7 cellular contexts compared by ENCODE assay signal in genomic region chr21:13979608-13980007, GRCh38.
A peak's percentile ranks its signal among the peaks of the same experiment; 100 is the strongest.
DNase-seq lines count a peak whose midpoint lies in the region; ATAC-seq and TF ChIP-seq lines count a peak whose summit lies in the region.
"Not testable (repeated sequence)": the region's sequence is repeated elsewhere in the genome, so short reads cannot be mapped to it uniquely, and the experiment has no call there.

No MANE protein-coding gene starts in this region.

- POLR2A ChIA-PET in GM10248 (lab: Yijun Ruan, JAX): not testable (repeated sequence)

- H3K79me1 ChIP-seq in neuronal stem cell (ENCODE audit: low read depth, low read length): not testable (repeated sequence)

- H2BK5ac ChIP-seq in neuronal stem cell (ENCODE audit: low read length): not testable (repeated sequence)

- not testable (repeated sequence) for H3K9me3 ChIP-seq in gastroesophageal sphincter; neuronal stem cell (replicated peaks in 1 of 2; ENCODE audit: control insufficient read depth in 2 of 2, insufficient read depth in 1 of 2, low read depth in 1 of 2, low read length in 2 of 2)

- H3K9me3 Mint-ChIP-seq in activated naive CD8-positive, alpha-beta T cell treated with anti-CD3 and anti-CD28 coated beads, Interleukin-2, amount 50 U/mL, for 24 hours: not testable (repeated sequence)

- DNase-seq in GM10248 (ENCODE audit: extremely low spot score) (peak; percentile 7), SW480 (ENCODE audit: low spot score) (peak; percentile 0)
- not testable (repeated sequence) for DNase-seq in activated naive CD8-positive, alpha-beta T cell treated with anti-CD3 and anti-CD28 coated beads, Interleukin-2, amount 50 U/mL, for 24 hours; neuronal stem cell (ENCODE audit: low spot score)

- H3K9ac ChIP-seq in neuronal stem cell (ENCODE audit: low read depth, low read length, poor library complexity): not testable (repeated sequence)

- not testable (repeated sequence) for H2AK5ac ChIP-seq in neuronal stem cell (ENCODE audit: low read depth, low read length)

- H3K27me3 Mint-ChIP-seq in activated naive CD8-positive, alpha-beta T cell treated with anti-CD3 and anti-CD28 coated beads, Interleukin-2, amount 50 U/mL, for 24 hours: not testable (repeated sequence)

- not testable (repeated sequence) for H2BK120ac ChIP-seq in neuronal stem cell (ENCODE audit: low read depth, low read length)

- not testable (repeated sequence) for H4K91ac ChIP-seq in neuronal stem cell (ENCODE audit: low read depth, low read length, poor library complexity)

- not testable (repeated sequence) for H3K36me3 Mint-ChIP-seq in activated naive CD8-positive, alpha-beta T cell treated with anti-CD3 and anti-CD28 coated beads, Interleukin-2, amount 50 U/mL, for 24 hours (ENCODE audit: low read depth)

- CTCF ChIA-PET in GM10248 (lab: Yijun Ruan, JAX): not testable (repeated sequence)

- not testable (repeated sequence) for H3K18ac ChIP-seq in neuronal stem cell (ENCODE audit: low read length)

- H3K4me3 Mint-ChIP-seq in activated naive CD8-positive, alpha-beta T cell treated with anti-CD3 and anti-CD28 coated beads, Interleukin-2, amount 50 U/mL, for 24 hours: peak overlapping the region; percentile 24

- 10% methylated on average over 2 of the region's 26 CpGs; no CpG with 5 or more reads in 1 of the 2 donors for WGBS in gastroesophageal sphincter (ENCODE audit: low coverage in 1 of 2), 2 donors
- WGBS in neuronal stem cell (ENCODE audit: extremely low coverage in 2 of 2, insufficient read length in 2 of 2, insufficient replicate concordance in 1 of 2), 2 donors: no CpG with 5 or more reads among the region's 26 CpGs

- not testable (repeated sequence) for H3K4ac ChIP-seq in neuronal stem cell (ENCODE audit: low read length)

- H3K23ac ChIP-seq in neuronal stem cell (ENCODE audit: low read depth, low read length, poor library complexity): not testable (repeated sequence)

- H3K27me3 ChIP-seq in gastroesophageal sphincter: peaks cover 23% of the 10 kb centered on the region
- not testable (repeated sequence) for H3K27me3 ChIP-seq in neuronal stem cell (ENCODE audit: control insufficient read depth in 3 of 3, insufficient read depth in 3 of 3, low read depth in 1 of 3, low read length in 3 of 3)

- not testable (repeated sequence) for H2BK15ac ChIP-seq in neuronal stem cell (ENCODE audit: low read length)

- not testable (repeated sequence) for H3K27ac ChIP-seq in gastroesophageal sphincter; neuronal stem cell (replicated peaks; ENCODE audit: low read length)

- ATAC-seq in GM21447 (IDR thresholded peaks at IDR 0.05; ENCODE audit: unreplicated experiment) (peak; percentile 23), HG03175 (IDR thresholded peaks at IDR 0.05; ENCODE audit: unreplicated experiment) (peak; percentile 10)
- not testable (repeated sequence) for ATAC-seq in activated naive CD8-positive, alpha-beta T cell treated with anti-CD3 and anti-CD28 coated beads, Interleukin-2, amount 50 U/mL, for 24 hours; gastroesophageal sphincter

- peak overlapping the region; percentile 29 to 48 for H3K4me3 ChIP-seq in gastroesophageal sphincter
- H3K4me3 ChIP-seq in neuronal stem cell (ENCODE audit: low read length in 2 of 2): not testable (repeated sequence)

- H2BK12ac ChIP-seq in neuronal stem cell (ENCODE audit: low read length): not testable (repeated sequence)

- not testable (repeated sequence) for TF ChIP-seq CTCF in GM10248 (IDR thresholded peaks at IDR 0.05; ENCODE audit: control extremely low read depth, extremely low read depth, low read depth, missing control alignments); gastroesophageal sphincter (IDR thresholded peaks at IDR 0.05)

- not testable (repeated sequence) for H3K4me1 Mint-ChIP-seq in activated naive CD8-positive, alpha-beta T cell treated with anti-CD3 and anti-CD28 coated beads, Interleukin-2, amount 50 U/mL, for 24 hours

- not testable (repeated sequence) for H4K8ac ChIP-seq in neuronal stem cell (ENCODE audit: low read depth, low read length)

- not testable (repeated sequence) for H3K36me3 ChIP-seq in gastroesophageal sphincter; neuronal stem cell (replicated peaks in 1 of 2; ENCODE audit: control insufficient read depth in 2 of 2, insufficient read depth in 2 of 2, low read length in 2 of 2)

- H3K27ac Mint-ChIP-seq in activated naive CD8-positive, alpha-beta T cell treated with anti-CD3 and anti-CD28 coated beads, Interleukin-2, amount 50 U/mL, for 24 hours: not testable (repeated sequence)

- not testable (repeated sequence) for H3K4me1 ChIP-seq in gastroesophageal sphincter; neuronal stem cell (ENCODE audit: control insufficient read depth in 2 of 2, insufficient read depth in 1 of 2, low read depth in 1 of 2, low read length in 2 of 2)

- not testable (repeated sequence) for TF ChIP-seq EP300 in gastroesophageal sphincter (IDR thresholded peaks at IDR 0.05)

- H2AFZ ChIP-seq in neuronal stem cell (ENCODE audit: low read length): not testable (repeated sequence)

- H3K14ac ChIP-seq in neuronal stem cell (ENCODE audit: low read length): not testable (repeated sequence)

- peak overlapping the region; percentile 2 for H3K4me2 ChIP-seq in neuronal stem cell (ENCODE audit: insufficient read depth, low read length, poor library complexity, severe bottlenecking)

- not testable (repeated sequence) for TF ChIP-seq POLR2A in gastroesophageal sphincter (IDR thresholded peaks at IDR 0.05)
